ENCODE assay signal across 24 cellular contexts in the genomic region with DNA sequence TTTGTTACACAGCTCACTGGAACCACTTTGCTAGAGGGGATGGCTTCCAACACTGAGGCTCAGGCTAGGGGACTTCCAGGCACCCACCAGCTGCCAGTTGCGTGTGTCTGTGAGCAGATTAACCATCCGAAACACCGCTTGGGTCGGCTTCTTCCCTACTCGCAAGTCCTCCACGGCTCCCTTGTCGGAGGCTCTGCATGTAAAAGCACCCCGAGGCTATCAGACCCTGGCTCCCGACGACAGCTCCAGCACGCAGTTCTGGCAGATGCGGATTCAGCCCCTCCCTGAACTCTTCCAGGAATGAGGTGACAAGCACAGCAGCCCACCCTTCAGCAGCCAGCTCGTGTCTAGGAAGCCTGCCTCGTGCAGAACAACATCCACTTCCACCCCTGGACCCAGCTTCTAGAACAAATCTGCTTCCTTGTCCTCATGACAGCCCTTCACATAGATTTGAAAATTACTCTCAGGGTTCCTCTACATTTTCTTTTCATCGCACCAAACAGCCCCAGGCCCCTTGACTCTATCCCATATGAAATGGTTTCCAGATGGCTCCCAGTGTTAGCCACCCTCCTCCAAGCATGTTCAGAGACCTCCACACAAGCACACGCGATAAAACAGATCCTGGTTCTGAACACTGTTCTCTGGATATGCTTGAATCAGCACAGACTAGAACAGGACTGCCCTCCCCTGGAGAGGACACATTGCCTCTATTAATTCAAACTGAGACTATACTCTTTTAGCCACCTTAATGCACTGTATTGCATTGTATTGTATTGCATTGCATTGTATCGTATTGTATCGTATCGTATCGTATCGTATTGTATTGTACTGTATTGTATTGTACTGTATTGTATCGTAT. TPM values are rescaled to one million over a fixed set of nuclear protein-coding genes. Genes with fewer than 3 reads are reported as not detected.
DNase-seq lines count a peak whose midpoint lies in the region; ATAC-seq, FAIRE-seq and TF ChIP-seq lines count a peak whose summit lies in the region.
"Had no signal": no experiment of that assay in that cellular context is flagged by ENCODE, and none has a peak within 500 bp of the region (broad histone marks: within the 10 kb centered on the region; RNA-seq: fewer than 3 reads in every experiment).

No MANE protein-coding gene starts in this region.

- no peaks in the 10 kb centered on the region; the same call in 1 of the 2 replicates for H3K27me3 ChIP-seq in SJCRH30
- H3K27me3 ChIP-seq: right atrium auricular region had no signal

- FAIRE-seq in GM12891 (lab: Jason Lieb, UNC), result peak; percentile 55
- FAIRE-seq: H54, TTC549 had no signal

- H3K27ac Mint-ChIP-seq in glutamatergic neuron (ENCODE audit: unreplicated experiment), result peak overlapping the region; percentile 86
- H3K27ac Mint-ChIP-seq: activated naive CD8-positive, alpha-beta T cell treated with anti-CD3 and anti-CD28 coated beads, Interleukin-2, amount 50 U/mL, for 24 hours; activated T-helper 17 cell treated with anti-CD3 and anti-CD28 coated beads, Interleukin-2, amount 50 U/mL, for 72 hours; CD8-positive, alpha-beta T cell; stimulated activated effector memory CD8-positive, alpha-beta T cell treated with anti-CD3 and anti-CD28 coated beads, Interleukin-12 subunit alpha, Interleukin-12 subunit beta, amount 100 ng/mL, for 72 hours had no signal

- H3K36me3 ChIP-seq in SJCRH30, result no peaks in the 10 kb centered on the region
- H3K36me3 ChIP-seq: gastrocnemius medialis, right atrium auricular region, thoracic aorta had no signal

- no peak for ATAC-seq in HG03439 (IDR thresholded peaks at IDR 0.05; ENCODE audit: unreplicated experiment)
- ATAC-seq: activated naive CD8-positive, alpha-beta T cell treated with anti-CD3 and anti-CD28 coated beads, Interleukin-2, amount 50 U/mL, for 24 hours; activated T-helper 17 cell treated with anti-CD3 and anti-CD28 coated beads, Interleukin-2, amount 50 U/mL, for 72 hours; CD8-positive, alpha-beta T cell; esophagus mucosa; gastrocnemius medialis; stimulated activated effector memory CD8-positive, alpha-beta T cell treated with anti-CD3 and anti-CD28 coated beads, Interleukin-12 subunit alpha, Interleukin-12 subunit beta, amount 100 ng/mL, for 72 hours had no signal

- peaks cover 35% of the 10 kb centered on the region for H3K4me1 Mint-ChIP-seq in glutamatergic neuron (ENCODE audit: low read depth, unreplicated experiment)
- H3K4me1 Mint-ChIP-seq: activated T-helper 17 cell treated with anti-CD3 and anti-CD28 coated beads, Interleukin-2, amount 50 U/mL, for 72 hours; stimulated activated effector memory CD8-positive, alpha-beta T cell treated with anti-CD3 and anti-CD28 coated beads, Interleukin-12 subunit alpha, Interleukin-12 subunit beta, amount 100 ng/mL, for 72 hours had no signal

- no peaks in the 10 kb centered on the region for H3K36me3 Mint-ChIP-seq in glutamatergic neuron (ENCODE audit: unreplicated experiment)
- H3K36me3 Mint-ChIP-seq: CD8-positive, alpha-beta T cell; stimulated activated effector memory CD8-positive, alpha-beta T cell treated with anti-CD3 and anti-CD28 coated beads, Interleukin-12 subunit alpha, Interleukin-12 subunit beta, amount 100 ng/mL, for 72 hours had no signal

- peak overlapping the region; percentile 33 for H3K4me3 ChIP-seq in SJCRH30
- H3K4me3 ChIP-seq in coronary artery, result no peak overlapping the region
- H3K4me3 ChIP-seq: gastrocnemius medialis, right atrium auricular region, thoracic aorta had no signal

- H3K9me3 ChIP-seq in SJCRH30 (replicated peaks), result 0 out of 2 replicates have a peak, but pooled peaks cover 3% of the 10 kb centered on the region
- H3K9me3 ChIP-seq: gastrocnemius medialis, right atrium auricular region, thoracic aorta had no signal

- H3K4me1 ChIP-seq in SJCRH30, result peaks cover 6% of the 10 kb centered on the region; the same call in 1 of the 2 replicates
- H3K4me1 ChIP-seq: gastrocnemius medialis, right atrium auricular region had no signal

- DNase-seq in GM12891 (ENCODE audit: insufficient read length, low spot score) (no peak), SJCRH30 (peak; percentile 63 to 70), glutamatergic neuron (peak; percentile 61), retina (peak; percentile 76), coronary artery (ENCODE audit: low spot score) (no peak), NCI-H1417 (lab: John Stamatoyannopoulos, UW) (no peak), NCI-H345 treated with DMSO at 0.1 percent for 48 hours (lab: John Stamatoyannopoulos, UW; ENCODE audit: unreplicated experiment) (no peak)
- DNase-seq: activated CD4-positive, alpha-beta T cell treated with anti-CD3 and anti-CD28 coated beads for 4 hours; activated naive CD8-positive, alpha-beta T cell treated with anti-CD3 and anti-CD28 coated beads, Interleukin-2, amount 50 U/mL, for 24 hours; CD8-positive, alpha-beta T cell; gastrocnemius medialis; MM.1S; NCI-H1694; NCI-H226; occipital lobe; RPMI8226 had no signal

- no peak for TF ChIP-seq POLR2A in GM12891 (IDR thresholded peaks at IDR 0.05; ENCODE audit: low read depth, low read length)

- TF ChIP-seq CTCF in glutamatergic neuron (IDR thresholded peaks at IDR 0.05; ENCODE audit: partially characterized antibody, unreplicated experiment) (no peak), coronary artery (IDR thresholded peaks at IDR 0.05) (no peak)

- no peaks in the 10 kb centered on the region for H3K27me3 Mint-ChIP-seq in glutamatergic neuron (ENCODE audit: unreplicated experiment)

- peak overlapping the region; percentile 71 for H3K4me3 Mint-ChIP-seq in glutamatergic neuron (ENCODE audit: unreplicated experiment)
- H3K4me3 Mint-ChIP-seq: activated naive CD8-positive, alpha-beta T cell treated with anti-CD3 and anti-CD28 coated beads, Interleukin-2, amount 50 U/mL, for 24 hours; activated T-helper 17 cell treated with anti-CD3 and anti-CD28 coated beads, Interleukin-2, amount 50 U/mL, for 72 hours; CD8-positive, alpha-beta T cell; stimulated activated effector memory CD8-positive, alpha-beta T cell treated with anti-CD3 and anti-CD28 coated beads, Interleukin-12 subunit alpha, Interleukin-12 subunit beta, amount 100 ng/mL, for 72 hours had no signal

- peaks cover 9% of the 10 kb centered on the region for H3K9me3 Mint-ChIP-seq in glutamatergic neuron (ENCODE audit: unreplicated experiment)
- H3K9me3 Mint-ChIP-seq: activated naive CD8-positive, alpha-beta T cell treated with anti-CD3 and anti-CD28 coated beads, Interleukin-2, amount 50 U/mL, for 24 hours; activated T-helper 17 cell treated with anti-CD3 and anti-CD28 coated beads, Interleukin-2, amount 50 U/mL, for 72 hours; CD8-positive, alpha-beta T cell; stimulated activated effector memory CD8-positive, alpha-beta T cell treated with anti-CD3 and anti-CD28 coated beads, Interleukin-12 subunit alpha, Interleukin-12 subunit beta, amount 100 ng/mL, for 72 hours had no signal

- H3K27ac ChIP-seq in SJCRH30, result peak overlapping the region; percentile 9; the same call in 1 of the 2 replicates
- no peak overlapping the region for H3K27ac ChIP-seq in coronary artery
- H3K27ac ChIP-seq: gastrocnemius medialis, right atrium auricular region, thoracic aorta had no signal

TF ChIP-seq in GM12891, 5 proteins besides CTCF, POLR2A, EP300 and RAD21:
- no peak for TF ChIP-seq PAX5 (IDR thresholded peaks at IDR 0.05; ENCODE audit: insufficient read depth, low read length, severe bottlenecking)
- no peak for TF ChIP-seq SPI1 (IDR thresholded peaks at IDR 0.05; ENCODE audit: low read depth, low read length)
- TF ChIP-seq TAF1 (IDR thresholded peaks at IDR 0.05; ENCODE audit: low read depth, low read length), result no peak
- TF ChIP-seq POU2F2 (IDR thresholded peaks at IDR 0.05; ENCODE audit: low read depth, low read length), result no peak
- no peak for TF ChIP-seq POLR2AphosphoS5 (IDR thresholded peaks at IDR 0.05; ENCODE audit: low read depth, low read length)

RNA-seq across cellular contexts. Expression of a gene that starts 44.6 kb away (rescaled TPM):
- polyA plus RNA-seq in GM12891 (2012; ENCODE audit: low read depth, missing spikeins), result 0.06 TPM
- 0.03 and 0.04 TPM in 2 replicates for total RNA-seq in SJCRH30 (2014; rRNA removed; shearing (Covaris generic))
- 11.3 TPM for total RNA-seq in glutamatergic neuron (ENCODE audit: unreplicated experiment)
- total RNA-seq: right atrium auricular region had no signal

Comparison
In these comparisons a context has a peak if more than half of its experiments do, and no peak if none do; other contexts are left out.
1. DNase-seq: peak in SJCRH30 (2 of 2), glutamatergic neuron (single experiment) and retina (single experiment); none in GM12891 (single experiment), coronary artery (single experiment), NCI-H1417 (0 of 3) and NCI-H345 treated with DMSO at 0.1 percent for 48 hours (single experiment).
2. RNA of a gene that starts 44.6 kb away (total RNA-seq): 11.3 TPM in glutamatergic neuron (single experiment); 0.03 to 0.04 TPM in SJCRH30; every median in the first group is over 10 times any median in the second.